In genomic region chr10:58157076-58157766, GRCh38 we compare ENCODE assay signal across 11 cellular contexts.
DNase-seq lines count a peak whose midpoint lies in the region.
"Had no signal": no experiment of that assay in that cellular context is flagged by ENCODE, and none has a peak within 500 bp of the region (broad histone marks: within the 10 kb centered on the region; RNA-seq: fewer than 3 reads in every experiment).

No MANE protein-coding gene starts in this region.

- no peaks in the 10 kb centered on the region for H3K9me3 Mint-ChIP-seq in activated naive CD4-positive, alpha-beta T cell treated with anti-CD3 and anti-CD28 coated beads for 36 hours
- H3K9me3 Mint-ChIP-seq: activated T-helper 1 cell treated with anti-CD3 and anti-CD28 coated beads, Interleukin-12 subunit alpha, Interleukin-12 subunit beta, Interleukin-2, Interleukin-4 antibody, amounts not matched to agents 30 ng/mL and 10 ng/mL and 1 ng/mL, durations not matched to agents 14 hours and 24 hours and 36 hours had no signal

- no peak overlapping the region for H3K27ac Mint-ChIP-seq in activated naive CD4-positive, alpha-beta T cell treated with anti-CD3 and anti-CD28 coated beads for 36 hours
- H3K27ac Mint-ChIP-seq: activated T-helper 1 cell treated with anti-CD3 and anti-CD28 coated beads, Interleukin-12 subunit alpha, Interleukin-12 subunit beta, Interleukin-2, Interleukin-4 antibody, amounts not matched to agents 30 ng/mL and 10 ng/mL and 1 ng/mL, durations not matched to agents 14 hours and 24 hours and 36 hours had no signal

- no peaks in the 10 kb centered on the region for H3K36me3 Mint-ChIP-seq in activated naive CD4-positive, alpha-beta T cell treated with anti-CD3 and anti-CD28 coated beads for 36 hours (ENCODE audit: low read depth)

- DNase-seq in activated naive CD4-positive, alpha-beta T cell treated with anti-CD3 and anti-CD28 coated beads for 36 hours, result peak; percentile 15
- DNase-seq in activated naive CD4-positive, alpha-beta T cell treated with anti-CD3 and anti-CD28 coated beads, Interleukin-2, amount 50 U/mL, for 16 hours, result no peak
- DNase-seq in OCI-M1 (lab: John Stamatoyannopoulos, UW), result peak; percentile 97
- DNase-seq in epithelial cell of prostate (ENCODE audit: low read depth, low spot score), result peak; percentile 84
- peak; percentile 99 for DNase-seq in stromal cell of bone marrow (ENCODE audit: low read depth)
- DNase-seq in UCSD-AML1 (lab: John Stamatoyannopoulos, UW; ENCODE audit: unreplicated experiment), result no peak
- no peak for DNase-seq in activated CD4-positive, CD25-positive, alpha-beta regulatory T cell (lab: John Stamatoyannopoulos, UW)
- no peak for DNase-seq in stimulated activated CD4-positive, alpha-beta T cell treated with anti-CD3 and anti-CD28 coated beads, Interleukin-2, amount 100 ng/mL, for 48 hours
- DNase-seq: NCI-H1105 had no signal

- CTCF ChIA-PET in activated naive CD4-positive, alpha-beta T cell treated with anti-CD3 and anti-CD28 coated beads for 36 hours (lab: Charles Lee), result interaction anchor here (2.0 kb wide), 1 partner anchor 21 kb away, joined by 4 read pairs; no protein-coding TSS in a partner anchor

- H3K4me3 Mint-ChIP-seq in activated naive CD4-positive, alpha-beta T cell treated with anti-CD3 and anti-CD28 coated beads for 36 hours, result no peak overlapping the region
- H3K4me3 Mint-ChIP-seq: activated T-helper 1 cell treated with anti-CD3 and anti-CD28 coated beads, Interleukin-12 subunit alpha, Interleukin-12 subunit beta, Interleukin-2, Interleukin-4 antibody, amounts not matched to agents 30 ng/mL and 10 ng/mL and 1 ng/mL, durations not matched to agents 14 hours and 24 hours and 36 hours had no signal

- peaks cover 30% of the 10 kb centered on the region for H3K27me3 Mint-ChIP-seq in activated naive CD4-positive, alpha-beta T cell treated with anti-CD3 and anti-CD28 coated beads for 36 hours (ENCODE audit: low read depth)

- no peak overlapping the region for H3K27ac ChIP-seq in epithelial cell of prostate
- H3K27ac ChIP-seq: C4-2B had no signal

- peaks cover 2% of the 10 kb centered on the region for H3K4me1 Mint-ChIP-seq in activated naive CD4-positive, alpha-beta T cell treated with anti-CD3 and anti-CD28 coated beads for 36 hours (ENCODE audit: low read depth)

- intact Hi-C loops in activated naive CD4-positive, alpha-beta T cell treated with anti-CD3 and anti-CD28 coated beads for 36 hours (cut with micrococcal nuclease), result loop anchor here (10.0 kb wide), 1 partner anchor 482 kb away; no protein-coding TSS in a partner anchor

Comparison
In these comparisons a context has a peak if more than half of its experiments do, and no peak if none do; other contexts are left out.
1. DNase-seq: peak in activated naive CD4-positive, alpha-beta T cell treated with anti-CD3 and anti-CD28 coated beads for 36 hours (single experiment), OCI-M1 (single experiment), epithelial cell of prostate (single experiment) and stromal cell of bone marrow (single experiment); none in activated naive CD4-positive, alpha-beta T cell treated with anti-CD3 and anti-CD28 coated beads, Interleukin-2, amount 50 U/mL, for 16 hours (single experiment), UCSD-AML1 (single experiment), activated CD4-positive, CD25-positive, alpha-beta regulatory T cell (0 of 4) and stimulated activated CD4-positive, alpha-beta T cell treated with anti-CD3 and anti-CD28 coated beads, Interleukin-2, amount 100 ng/mL, for 48 hours (0 of 2).